ENCODE assay signal across 8 cellular contexts in genomic region chr15:63157066-63157890, GRCh38. TPM values are rescaled to one million over a fixed set of nuclear protein-coding genes. Genes with fewer than 3 reads are reported as not detected.
DNase-seq lines count a peak whose midpoint lies in the region; ATAC-seq and TF ChIP-seq lines count a peak whose summit lies in the region.

TSS of gene RPS27L (minus strand) at chr15:63157477. CDS start at chr15:63157405, 72 bp downstream.

- WGBS in lower leg skin, 2 donors, result 0 to 1% methylated on average over 35 to 49 of the region's 62 CpGs

- H3K27me3 Mint-ChIP-seq in CD4-positive, CD25-positive, alpha-beta regulatory T cell, result no peaks in the 10 kb centered on the region
- H3K27me3 Mint-ChIP-seq in activated CD4-positive, alpha-beta memory T cell treated with anti-CD3 and anti-CD28 coated beads for 36 hours, result no peaks in the 10 kb centered on the region

- TF ChIP-seq CTCF in dorsolateral prefrontal cortex (IDR thresholded peaks at IDR 0.05 in 54 of 56, conservative IDR thresholded peaks at IDR 0.05 in 2 of 56; ENCODE audit: low read depth in 1 of 56, partially characterized antibody in 56 of 56), result peak in 21 of 56 donors; percentile 4 to 35 (median 18)
- no peak for TF ChIP-seq CTCF in lower leg skin (IDR thresholded peaks at IDR 0.05)

- intact Hi-C loops in activated CD4-positive, alpha-beta memory T cell treated with anti-CD3 and anti-CD28 coated beads for 36 hours (cut with micrococcal nuclease), result loop anchor here (1.0 to 5.0 kb wide), 6 partner anchors 20 to 120 kb away; partner anchors contain the start of gene APH1B
- intact Hi-C loops in dorsolateral prefrontal cortex (cut with DNase I) (loop anchor here (2.0 to 5.0 kb wide), 4 partner anchors 32 to 445 kb away; partner anchors contain the start of genes LACTB (in 1 of the 2) and RAB8B (in 1 of the 2)), lower leg skin (cut with DNase I; ENCODE audit: low total_unique reads) (no loop called here)

- no peaks in the 10 kb centered on the region for H3K27me3 ChIP-seq in CD4-positive, CD25-positive, alpha-beta regulatory T cell (ENCODE audit: control insufficient read depth, insufficient read depth, low read length)
- no peaks in the 10 kb centered on the region for H3K27me3 ChIP-seq in dorsolateral prefrontal cortex

- peak; percentile 98 for ATAC-seq in CD4-positive, CD25-positive, alpha-beta regulatory T cell (ENCODE audit: low read depth in 2 of 2)
- ATAC-seq in GM19452 (IDR thresholded peaks at IDR 0.05; ENCODE audit: unreplicated experiment), result peak; percentile 86

- peak; percentile 81 to 96 (median 87) for DNase-seq in CD4-positive, CD25-positive, alpha-beta regulatory T cell
- DNase-seq in HK-2 (ENCODE audit: unreplicated experiment) (peak; percentile 83), NCI-H82 treated with DMSO at 0.1 percent for 48 hours (lab: John Stamatoyannopoulos, UW; ENCODE audit: unreplicated experiment) (peak; percentile 76), dorsolateral prefrontal cortex (peak; percentile 80 to 95 (median 92)), lower leg skin (ENCODE audit: low spot score in 2 of 2) (peak; percentile 92 to 98)
- peak; percentile 93 for DNase-seq in activated CD4-positive, alpha-beta memory T cell treated with anti-CD3 and anti-CD28 coated beads for 36 hours
- peak; percentile 83 to 86 for DNase-seq in stimulated activated CD4-positive, alpha-beta T cell treated with anti-CD3 and anti-CD28 coated beads, Interleukin-4, amount 100 ng/mL, for 4 hours

- peaks cover 17% of the 10 kb centered on the region for H3K4me1 ChIP-seq in CD4-positive, CD25-positive, alpha-beta regulatory T cell (ENCODE audit: control insufficient read depth, insufficient read depth, low read length, poor library complexity, severe bottlenecking)

- peak within 1 kb of the TSS; percentile 98 to 100 (median 100) for H3K4me3 Mint-ChIP-seq in CD4-positive, CD25-positive, alpha-beta regulatory T cell
- peak within 1 kb of the TSS; percentile 96 for H3K4me3 Mint-ChIP-seq in activated CD4-positive, alpha-beta memory T cell treated with anti-CD3 and anti-CD28 coated beads for 36 hours

- H3K4me3 ChIP-seq in CD4-positive, CD25-positive, alpha-beta regulatory T cell (ENCODE audit: low read depth, low read length), result peak within 1 kb of the TSS; percentile 93
- H3K4me3 ChIP-seq in dorsolateral prefrontal cortex (peak within 1 kb of the TSS; percentile 51 to 99 (median 90)), lower leg skin (ENCODE audit: low read depth, poor library complexity, severe bottlenecking) (peak within 1 kb of the TSS; percentile 63)

- H3K27ac ChIP-seq in CD4-positive, CD25-positive, alpha-beta regulatory T cell (ENCODE audit: insufficient read depth, low read length, poor library complexity, severe bottlenecking), result peak within 1 kb of the TSS; percentile 77
- H3K27ac ChIP-seq in dorsolateral prefrontal cortex, result peak within 1 kb of the TSS; percentile 69 to 98 (median 94)

- TF ChIP-seq POLR2A in lower leg skin (IDR thresholded peaks at IDR 0.05), result peak in 1 of 2 donors; percentile 68

- peaks cover 8% of the 10 kb centered on the region for H3K36me3 Mint-ChIP-seq in CD4-positive, CD25-positive, alpha-beta regulatory T cell
- peaks cover 22% of the 10 kb centered on the region for H3K36me3 Mint-ChIP-seq in activated CD4-positive, alpha-beta memory T cell treated with anti-CD3 and anti-CD28 coated beads for 36 hours

- POLR2A ChIA-PET in activated CD4-positive, alpha-beta memory T cell treated with anti-CD3 and anti-CD28 coated beads for 36 hours (lab: Charles Lee), result interaction anchor here (0.8 to 1.9 kb wide), 10 partner anchors 9 to 119 kb away, joined by 4 to 15 read pairs (median 5); partner anchors contain the start of gene APH1B

- H3K9me3 ChIP-seq in CD4-positive, CD25-positive, alpha-beta regulatory T cell (ENCODE audit: control insufficient read depth in 2 of 2, low read length in 2 of 2), result no peaks in the 10 kb centered on the region

- peak within 1 kb of the TSS; percentile 94 to 100 (median 99) for H3K27ac Mint-ChIP-seq in CD4-positive, CD25-positive, alpha-beta regulatory T cell
- peak within 1 kb of the TSS; percentile 96 for H3K27ac Mint-ChIP-seq in activated CD4-positive, alpha-beta memory T cell treated with anti-CD3 and anti-CD28 coated beads for 36 hours

- H3K4me1 Mint-ChIP-seq in CD4-positive, CD25-positive, alpha-beta regulatory T cell, result peaks cover 19 to 38% (median 28%) of the 10 kb centered on the region in 4 donors
- H3K4me1 Mint-ChIP-seq in activated CD4-positive, alpha-beta memory T cell treated with anti-CD3 and anti-CD28 coated beads for 36 hours (ENCODE audit: low read depth), result peaks cover 17% of the 10 kb centered on the region

- CTCF ChIA-PET in activated CD4-positive, alpha-beta memory T cell treated with anti-CD3 and anti-CD28 coated beads for 36 hours (lab: Charles Lee), result interaction anchor here (0.8 to 1.4 kb wide), 3 partner anchors 34 to 110 kb away, joined by 3 to 6 read pairs (median 4); no protein-coding TSS in a partner anchor

- H3K36me3 ChIP-seq in CD4-positive, CD25-positive, alpha-beta regulatory T cell (ENCODE audit: control insufficient read depth, insufficient read depth, low read length), result peaks cover 13% of the 10 kb centered on the region

- peaks cover 0 to 2% (median 0%) of the 10 kb centered on the region in 7 donors for H3K9me3 Mint-ChIP-seq in CD4-positive, CD25-positive, alpha-beta regulatory T cell
- no peaks in the 10 kb centered on the region for H3K9me3 Mint-ChIP-seq in activated CD4-positive, alpha-beta memory T cell treated with anti-CD3 and anti-CD28 coated beads for 36 hours

RNA-seq across cellular contexts. Expression of gene RPS27L, which starts in this region (rescaled TPM):
- total RNA-seq in CD4-positive, CD25-positive, alpha-beta regulatory T cell, result 94.0 TPM
- polyA plus RNA-seq in CD4-positive, CD25-positive, alpha-beta regulatory T cell, result 100 to 1,000 TPM; 264 to 422 (median 337) TPM
- 100 to 1,000 TPM; 139 to 140 TPM for total RNA-seq in activated CD4-positive, alpha-beta memory T cell treated with anti-CD3 and anti-CD28 coated beads for 36 hours
- 10 to 100 TPM; 35.0 to 86.0 (median 57.2) TPM for total RNA-seq in dorsolateral prefrontal cortex
- total RNA-seq in lower leg skin, result 10 to 100 TPM; 39.6 to 64.9 (median 55.8) TPM

Comparison
In these comparisons a context has a peak if more than half of its experiments do, and no peak if none do; other contexts are left out.
1. Peak in every context shown above with its lines: DNase-seq, ATAC-seq, H3K4me3 ChIP-seq and H3K27ac ChIP-seq.